ENCODE assay signal across 26 cellular contexts in genomic region chr2:169118060-169118459, GRCh38. TPM values are rescaled to one million over a fixed set of nuclear protein-coding genes. Genes with fewer than 3 reads are reported as not detected.
"Had no signal": no experiment of that assay in that cellular context is flagged by ENCODE, and none has a peak within 500 bp of the region (broad histone marks: within the 10 kb centered on the region; RNA-seq: fewer than 3 reads in every experiment).

No MANE protein-coding gene starts in this region.

- ATAC-seq: activated CD4-positive, alpha-beta T cell treated with anti-CD3 and anti-CD28 coated beads for 36 hours; activated T-cell treated with anti-CD3 and anti-CD28 coated beads, Interleukin-2, amount 50 U/mL, for 4 hours; left colon; sciatic nerve; stimulated activated memory B cell treated with anti-CD40 and anti-IgM and Interleukin-4, amounts not matched to agents 10 μg/mL and 1 μg/mL and 100 μg/mL, for 72 hours; T-cell had no signal

- H3K4me1 Mint-ChIP-seq: activated B cell treated with CpG ODN at 0.5 μM for 24 hours; activated CD4-positive, alpha-beta T cell treated with anti-CD3 and anti-CD28 coated beads for 36 hours; naive B cell; stimulated activated memory B cell treated with anti-CD40 and anti-IgM and Interleukin-4, amounts not matched to agents 10 μg/mL and 1 μg/mL and 100 μg/mL, for 72 hours had no signal

- H3K36me3 Mint-ChIP-seq: naive B cell; stimulated activated memory B cell treated with anti-CD40 and anti-IgM and Interleukin-4, amounts not matched to agents 10 μg/mL and 1 μg/mL and 100 μg/mL, for 72 hours; T-cell; type B pancreatic cell had no signal

- H3K27ac Mint-ChIP-seq: activated B cell treated with CpG ODN at 0.5 μM for 24 hours; activated CD4-positive, alpha-beta T cell treated with anti-CD3 and anti-CD28 coated beads for 36 hours; activated naive CD8-positive, alpha-beta T cell treated with anti-CD3 and anti-CD28 coated beads, Interleukin-2, amount 10 ng/mL, durations not matched to agents 7 days and 5 days; activated T-helper 2 cell treated with anti-CD3 and anti-CD28 coated beads, Interferon-gamma antibody, Interleukin-2, Interleukin-4, amounts not matched to agents 10 μg/mL and 5 μg/mL and 100 μg/mL, durations not matched to agents 14 hours and 24 hours and 36 hours; naive B cell; stimulated activated memory B cell treated with anti-CD40 and anti-IgM and Interleukin-4, amounts not matched to agents 10 μg/mL and 1 μg/mL and 100 μg/mL, for 72 hours; T-cell; T-helper 2 cell treated with Interferon-gamma antibody and Interleukin-4, amounts not matched to agents 5 μg/mL and 100 μg/mL, for 36 hours; type B pancreatic cell had no signal

- H3K9me3 Mint-ChIP-seq: activated naive CD8-positive, alpha-beta T cell treated with anti-CD3 and anti-CD28 coated beads, Interleukin-2, amount 10 ng/mL, durations not matched to agents 7 days and 5 days; activated T-cell treated with anti-CD3 and anti-CD28 coated beads, Interleukin-2, amount 50 U/mL, for 4 hours; stimulated activated memory B cell treated with anti-CD40 and anti-IgM and Interleukin-4, amounts not matched to agents 10 μg/mL and 1 μg/mL and 100 μg/mL, for 72 hours; T-helper 2 cell treated with Interferon-gamma antibody and Interleukin-4, amounts not matched to agents 5 μg/mL and 100 μg/mL, for 36 hours had no signal

- H3K27ac ChIP-seq: cardiac muscle cell, epithelial cell of prostate, stomach, suprapubic skin had no signal

- H3K27me3 ChIP-seq: cardiac muscle cell, stomach, suprapubic skin had no signal

- H3K4me3 Mint-ChIP-seq: activated B cell treated with CpG ODN at 0.5 μM for 24 hours; activated CD4-positive, alpha-beta T cell treated with anti-CD3 and anti-CD28 coated beads for 36 hours; activated naive CD8-positive, alpha-beta T cell treated with anti-CD3 and anti-CD28 coated beads, Interleukin-2, amount 10 ng/mL, durations not matched to agents 7 days and 5 days; activated T-cell treated with anti-CD3 and anti-CD28 coated beads, Interleukin-2, amount 50 U/mL, for 4 hours; naive B cell; stimulated activated memory B cell treated with anti-CD40 and anti-IgM and Interleukin-4, amounts not matched to agents 10 μg/mL and 1 μg/mL and 100 μg/mL, for 72 hours; T-cell; T-helper 2 cell treated with Interferon-gamma antibody and Interleukin-4, amounts not matched to agents 5 μg/mL and 100 μg/mL, for 36 hours; type B pancreatic cell had no signal

- H3K4me3 ChIP-seq: cardiac muscle cell, lung, stomach, suprapubic skin had no signal

- H3K36me3 ChIP-seq: cardiac muscle cell, stomach, suprapubic skin had no signal

- DNase-seq: activated B cell treated with CpG ODN at 0.5 μM for 24 hours; activated CD4-positive, alpha-beta T cell treated with anti-CD3 and anti-CD28 coated beads for 36 hours; activated CD4-positive, alpha-beta T cell treated with anti-CD3 and anti-CD28 coated beads, Interleukin-2, amount 50 U/mL, for 4 hours; activated CD8-positive, alpha-beta memory T cell treated with anti-CD3 and anti-CD28 coated beads for 24 hours; activated CD8-positive, alpha-beta memory T cell treated with anti-CD3 and anti-CD28 coated beads, Interleukin-2, amount 50 U/mL, for 4 hours; activated naive CD4-positive, alpha-beta T cell; activated naive CD8-positive, alpha-beta T cell treated with anti-CD3 and anti-CD28 coated beads, Interleukin-2, amount 10 ng/mL, durations not matched to agents 7 days and 5 days; activated T-cell treated with anti-CD3 and anti-CD28 coated beads, Interleukin-2, amount 50 U/mL, for 4 hours; amygdala; left colon; naive B cell; occipital lobe; small intestine; stimulated activated CD4-positive, alpha-beta T cell treated with anti-CD3 and anti-CD28 coated beads, Interleukin-15, amount 100 ng/mL, for 24 hours; stomach; T-cell had no signal

- H3K9me3 ChIP-seq: stomach, suprapubic skin had no signal

- H3K4me1 ChIP-seq: stomach, suprapubic skin had no signal

RNA-seq across cellular contexts. Expression of gene DHRS9, which starts 48.7 kb away (rescaled TPM):
- total RNA-seq: cardiac muscle cell, chondrocyte, T-cell had no signal
